9 cellular contexts compared by ENCODE assay signal in the genomic region with DNA sequence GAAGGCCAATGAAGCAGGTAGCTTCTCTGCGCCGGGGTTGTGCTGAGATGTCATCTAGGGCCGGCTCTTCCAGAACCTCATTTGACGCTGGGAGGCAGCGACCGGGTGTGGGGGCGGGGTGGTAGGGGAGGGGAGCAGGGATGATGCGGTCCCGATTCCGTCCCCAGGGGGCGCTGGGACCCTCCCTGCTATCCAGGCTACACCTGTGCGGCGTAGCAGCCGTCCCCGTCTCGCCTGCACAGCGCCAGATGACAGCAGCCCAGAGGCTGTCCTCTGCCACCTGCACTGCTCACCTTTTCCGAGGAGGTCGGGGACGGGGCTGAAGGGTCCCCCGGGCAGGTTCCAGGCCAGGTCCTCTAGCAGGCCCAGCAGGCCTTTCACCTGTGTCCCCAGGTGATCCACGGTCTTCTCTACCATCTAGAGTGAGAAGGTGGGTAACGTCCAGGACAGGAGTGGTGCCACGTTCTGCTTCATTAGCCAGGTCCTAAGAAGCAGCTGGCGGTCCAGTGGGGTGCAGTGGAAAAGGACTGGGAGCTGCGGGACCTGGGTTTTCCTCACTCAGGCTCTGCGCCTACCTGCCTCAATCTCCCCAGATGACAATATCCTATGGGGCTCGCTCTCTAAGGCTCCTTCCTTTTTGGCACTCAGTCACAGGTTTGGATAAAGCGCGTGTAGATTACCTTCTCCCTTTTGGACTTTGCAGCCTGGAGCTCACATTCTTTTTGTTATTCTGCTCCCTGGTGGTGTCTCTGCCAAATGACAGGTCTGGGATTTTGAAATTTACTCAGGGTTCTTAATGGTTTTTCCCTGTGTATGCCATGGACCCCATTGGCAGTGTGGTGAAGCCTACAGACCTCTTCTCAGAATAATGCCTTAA. TPM values are rescaled to one million over a fixed set of nuclear protein-coding genes. Genes with fewer than 3 reads are reported as not detected.
A peak's percentile ranks its signal among the peaks of the same experiment; 100 is the strongest.
DNase-seq lines count a peak whose midpoint lies in the region; ATAC-seq, FAIRE-seq and TF ChIP-seq lines count a peak whose summit lies in the region.
"Had no signal": no experiment of that assay in that cellular context is flagged by ENCODE, and none has a peak within 500 bp of the region (broad histone marks: within the 10 kb centered on the region; RNA-seq: fewer than 3 reads in every experiment).

No MANE protein-coding gene starts in this region.

- in situ Hi-C loops in GM12878 (cut with MboI), result no loop called here

- peaks cover 7% of the 10 kb centered on the region for H3K4me1 Mint-ChIP-seq in Calu3 (ENCODE audit: low read depth, unreplicated experiment)

- H3K36me3 ChIP-seq in GM12878 (ENCODE audit: control insufficient read depth in 2 of 2, insufficient read depth in 2 of 2, low read length in 1 of 2), result no peaks in the 10 kb centered on the region

- no peak overlapping the region for H3K27ac Mint-ChIP-seq in Calu3 (ENCODE audit: unreplicated experiment)

- POLR2A ChIA-PET in GM12878 (lab: Charles Lee), result no interaction called here

- TF ChIP-seq RAD21 in GM12878 (IDR thresholded peaks at IDR 0.05; ENCODE audit: insufficient read depth, low read depth, low read length), result peak; percentile 52

- H3K4me1 ChIP-seq in GM12878 (ENCODE audit: control insufficient read depth, insufficient read depth, low read length), result no peaks in the 10 kb centered on the region

- H3K27me3 Mint-ChIP-seq in Calu3 (ENCODE audit: unreplicated experiment), result peaks cover 43% of the 10 kb centered on the region

- H3K27me3 ChIP-seq in GM12878 (replicated peaks in 1 of 2; ENCODE audit: control insufficient read depth in 2 of 2, insufficient read depth in 2 of 2, low read length in 1 of 2), result peaks cover 0 to 2% of the 10 kb centered on the region in 2 experiments; a peak in 2 of 4 replicates

- no peaks in the 10 kb centered on the region for H4K20me1 ChIP-seq in GM12878 (ENCODE audit: control insufficient read depth, insufficient read depth)

- TF ChIP-seq POLR2A in GM12878 (IDR thresholded peaks at IDR 0.05; ENCODE audit: low read depth, low read length), result no peak

- peak; percentile 12 for TF ChIP-seq CTCF in Calu3 (IDR thresholded peaks at IDR 0.05; ENCODE audit: unreplicated experiment)
- TF ChIP-seq CTCF in HFF-Myc (IDR thresholded peaks at IDR 0.05; ENCODE audit: low read depth, low read length, missing control alignments), result peak; percentile 41
- TF ChIP-seq CTCF in GM12878 (IDR thresholded peaks at IDR 0.05 in 2 of 3, conservative IDR thresholded peaks at IDR 0.05 in 1 of 3; ENCODE audit: control insufficient read depth in 2 of 3, extremely low read depth in 1 of 3, insufficient read depth in 1 of 3, low read depth in 3 of 3, low read length in 3 of 3), result peak; percentile 22 to 42 (median 41); a peak in 4 of 6 replicates

- CTCF ChIA-PET in Calu3 (lab: Charles Lee), result interaction anchor here (0.5 to 1.0 kb wide), 4 partner anchors 258 to 1959 kb away, joined by 3 read pairs; partner anchors contain the start of gene SMPD4
- CTCF ChIA-PET in GM12878 (lab: Yijun Ruan, JAX), result interaction anchor here (1.1 to 1.6 kb wide), 2 partner anchors 13 to 15 kb away, joined by 3 to 4 read pairs; no protein-coding TSS in a partner anchor

- no peak overlapping the region for H2AFZ ChIP-seq in GM12878 (ENCODE audit: control insufficient read depth, low read depth, low read length)

- peak; percentile 67 for ATAC-seq in GM12878
- peak; percentile 52 for ATAC-seq in stimulated activated naive CD8-positive, alpha-beta T cell treated with anti-CD3 and anti-CD28 coated beads, Interleukin-15, Interleukin-2, amounts not matched to agents 100 U/mL and 50 U/mL, for 24 hours
- no peak for ATAC-seq in GM19397 (IDR thresholded peaks at IDR 0.05; ENCODE audit: unreplicated experiment)
- ATAC-seq in GM19395 (IDR thresholded peaks at IDR 0.05; ENCODE audit: unreplicated experiment), result no peak

- no peaks in the 10 kb centered on the region for H3K79me2 ChIP-seq in GM12878 (ENCODE audit: control insufficient read depth, insufficient read depth, low read length)

- intact Hi-C loops in Calu3 (cut with micrococcal nuclease; ENCODE audit: unreplicated experiment), result loop anchor here (10.0 kb wide), 1 partner anchor 149 kb away; no protein-coding TSS in a partner anchor
- intact Hi-C loops in GM12878 (cut with micrococcal nuclease; ENCODE audit: unreplicated experiment), result loop anchor here (10.0 kb wide), 1 partner anchor 1599 kb away; no protein-coding TSS in a partner anchor

- H3K4me2 ChIP-seq in GM12878 (ENCODE audit: control insufficient read depth, insufficient read depth), result no peak overlapping the region

- peaks cover 2% of the 10 kb centered on the region; the same call in 2 of the 3 replicates for H3K9me3 ChIP-seq in GM12878 (replicated peaks; ENCODE audit: control insufficient read depth, insufficient read depth, low read length)

- no peaks in the 10 kb centered on the region for H3K36me3 Mint-ChIP-seq in Calu3 (ENCODE audit: insufficient read depth, unreplicated experiment)

- H3K4me3 Mint-ChIP-seq in Calu3 (ENCODE audit: low read depth, unreplicated experiment), result peak overlapping the region; percentile 30

- FAIRE-seq in GM12878 (lab: Jason Lieb, UNC), result peak; percentile 86
- FAIRE-seq in islet of Langerhans (lab: Jason Lieb, UNC), result peak; percentile 95

- no peak overlapping the region for H3K4me3 ChIP-seq in HFF-Myc (replicated peaks; ENCODE audit: low read depth, low read length)
- no peak overlapping the region for H3K4me3 ChIP-seq in GM12878

- RAD21 ChIA-PET in GM12878 (lab: Charles Lee; ENCODE audit: unreplicated experiment), result no interaction called here

- no peak overlapping the region for H3K27ac ChIP-seq in GM12878 (ENCODE audit: control insufficient read depth, insufficient read depth)

- 3% methylated on average over 19 of the region's 30 CpGs for WGBS in GM12878 (ENCODE audit: insufficient coverage, insufficient replicate concordance, low lambda C conversion rate, missing lambda C conversion rate)

- H3K9ac ChIP-seq in GM12878 (ENCODE audit: control insufficient read depth, insufficient read depth, low read length), result no peak overlapping the region

- peaks cover 3% of the 10 kb centered on the region for H3K9me3 Mint-ChIP-seq in Calu3 (ENCODE audit: low read depth, unreplicated experiment)

- SMC1A ChIA-PET in GM12878 (lab: Charles Lee; ENCODE audit: uncharacterized antibody, unreplicated experiment), result no interaction called here

- no peak for TF ChIP-seq EP300 in GM12878 (IDR thresholded peaks at IDR 0.05; ENCODE audit: borderline replicate concordance in 1 of 2, control insufficient read depth in 1 of 2, low read depth in 2 of 2, low read length in 2 of 2)

- no TSS peak for BruUV-seq in Calu3 (replicated peaks; lab: Mats Ljungman, UMichigan)
- BruUV-seq in GM12878 (replicated peaks; lab: Mats Ljungman, UMichigan), result no TSS peak

- DNase-seq in Calu3 (peak; percentile 47), HFF-Myc (ENCODE audit: extremely low read depth, low read depth) (peak; percentile 9), NCI-H774 (lab: John Stamatoyannopoulos, UW) (peak; percentile 20), GM12878 (ENCODE audit: low read depth, low spot score) (no peak)
- DNase-seq in stimulated activated naive CD8-positive, alpha-beta T cell treated with anti-CD3 and anti-CD28 coated beads, Interleukin-15, Interleukin-2, amounts not matched to agents 100 U/mL and 50 U/mL, for 24 hours, result peak; percentile 48

TF ChIP-seq in GM12878, 131 proteins besides CTCF, POLR2A, EP300 and RAD21:
- TF ChIP-seq SMC3 (IDR thresholded peaks at IDR 0.05; ENCODE audit: borderline replicate concordance, low read length) (peak; percentile 10; the same call in 1 of the 2 replicates), CHD1 (IDR thresholded peaks at IDR 0.05; ENCODE audit: low read depth, low read length) (no peak)
- TF ChIP-seq, protein P1, sequence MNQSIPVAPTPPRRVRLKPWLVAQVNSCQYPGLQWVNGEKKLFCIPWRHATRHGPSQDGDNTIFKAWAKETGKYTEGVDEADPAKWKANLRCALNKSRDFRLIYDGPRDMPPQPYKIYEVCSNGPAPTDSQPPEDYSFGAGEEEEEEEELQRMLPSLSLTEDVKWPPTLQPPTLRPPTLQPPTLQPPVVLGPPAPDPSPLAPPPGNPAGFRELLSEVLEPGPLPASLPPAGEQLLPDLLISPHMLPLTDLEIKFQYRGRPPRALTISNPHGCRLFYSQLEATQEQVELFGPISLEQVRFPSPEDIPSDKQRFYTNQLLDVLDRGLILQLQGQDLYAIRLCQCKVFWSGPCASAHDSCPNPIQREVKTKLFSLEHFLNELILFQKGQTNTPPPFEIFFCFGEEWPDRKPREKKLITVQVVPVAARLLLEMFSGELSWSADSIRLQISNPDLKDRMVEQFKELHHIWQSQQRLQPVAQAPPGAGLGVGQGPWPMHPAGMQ (IDR thresholded peaks at IDR 0.05; ENCODE audit: borderline replicate concordance), result no peak
- TF ChIP-seq, protein P2, sequence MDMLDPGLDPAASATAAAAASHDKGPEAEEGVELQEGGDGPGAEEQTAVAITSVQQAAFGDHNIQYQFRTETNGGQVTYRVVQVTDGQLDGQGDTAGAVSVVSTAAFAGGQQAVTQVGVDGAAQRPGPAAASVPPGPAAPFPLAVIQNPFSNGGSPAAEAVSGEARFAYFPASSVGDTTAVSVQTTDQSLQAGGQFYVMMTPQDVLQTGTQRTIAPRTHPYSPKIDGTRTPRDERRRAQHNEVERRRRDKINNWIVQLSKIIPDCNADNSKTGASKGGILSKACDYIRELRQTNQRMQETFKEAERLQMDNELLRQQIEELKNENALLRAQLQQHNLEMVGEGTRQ (IDR thresholded peaks at IDR 0.05; ENCODE audit: borderline replicate concordance, low read depth, low read length), result no peak

RNA-seq across cellular contexts. Expression of gene RAB6C, which starts 56.0 kb away (rescaled TPM):
- total RNA-seq in Calu3 (2022) (not detected in 2 replicates), GM12878 (2014; rRNA removed) (not detected in 2 replicates), GM12878 (2014; rRNA removed; fragmentation: Illumina TruSeq; extraction: Trizol) (not detected in 2 replicates), GM12878 (2021) (not detected in 2 replicates)
- total RNA-seq in GM12878 (2013; cell fraction: nucleolus; rRNA removed), result not detected in 2 replicates
- polyA plus RNA-seq in GM12878 (2011; ENCODE audit: low read depth), result not detected
- polyA plus RNA-seq in GM12878 (2011; rRNA removed) (not detected in 2 replicates), GM12878 (2014; fragmentation: Illumina TruSeq; extraction: Trizol) (not detected in 2 replicates), GM12878 (2014; fragmentation: Nextera tagmentation; extraction: Ambion mirVana) (not detected), GM12878 (2014; rRNA removed) (not detected in 2 replicates), GM12878 (2016; fragmentation: Nextera tagmentation; extraction: Ambion mirVana) (not detected)
- not detected in 2 replicates for polyA plus RNA-seq in GM12878 (2011; cell fraction: cytosol; rRNA removed)
- not detected in 2 replicates for polyA plus RNA-seq in GM12878 (2011; cell fraction: nucleus; rRNA removed)
- polyA plus RNA-seq in GM12878 (2012), result not detected in 2 replicates
- polyA minus RNA-seq in GM12878 (2011; rRNA and poly(A)+ RNA removed), result not detected in 2 replicates
- polyA minus RNA-seq in GM12878 (2011; cell fraction: cytosol; rRNA and poly(A)+ RNA removed), result not detected in 2 replicates
- not detected in 2 replicates for polyA minus RNA-seq in GM12878 (2011; cell fraction: nucleus; rRNA and poly(A)+ RNA removed)
- total RNA-seq: T-helper 1 cell treated with Interleukin-12 subunit alpha and Interleukin-12 subunit beta and Interleukin-4 antibody, amounts not matched to agents 30 ng/mL and 1 ng/mL, for 36 hours had no signal

Comparison
In these comparisons a context has a peak if more than half of its experiments do, and no peak if none do; other contexts are left out.
1. ATAC-seq: peak in GM12878 (single experiment) and stimulated activated naive CD8-positive, alpha-beta T cell treated with anti-CD3 and anti-CD28 coated beads, Interleukin-15, Interleukin-2, amounts not matched to agents 100 U/mL and 50 U/mL, for 24 hours (single experiment); none in GM19397 (single experiment) and GM19395 (single experiment).
2. Peak in every context shown above with its lines, with median percentiles within 50 percentile points of each other: CTCF ChIP-seq.